In genomic region chr17:50129303-50129945, GRCh38 we compare ENCODE assay signal across 7 cellular contexts. TPM values are rescaled to one million over a fixed set of nuclear protein-coding genes. Genes with fewer than 3 reads are reported as not detected.
DNase-seq lines count a peak whose midpoint lies in the region; ATAC-seq and TF ChIP-seq lines count a peak whose summit lies in the region.

No MANE protein-coding gene starts in this region.

- intact Hi-C loops in testis (cut with DNase I; ENCODE audit: low total_unique reads) = no loop called here

- H3K9ac ChIP-seq in adipocyte (ENCODE audit: low read length) = no peak overlapping the region

- ATAC-seq in GM19467 (IDR thresholded peaks at IDR 0.05; ENCODE audit: unreplicated experiment) = no peak

- H3K36me3 ChIP-seq in adipocyte (ENCODE audit: control insufficient read depth, insufficient read depth, low read length, severe bottlenecking) (no peaks in the 10 kb centered on the region), testis (ENCODE audit: low read depth, missing control alignments) (no peaks in the 10 kb centered on the region)

- peak overlapping the region; percentile 20; the same call in 1 of the 2 replicates for H3K4me3 ChIP-seq in GM08714 (ENCODE audit: low read length)
- no peak overlapping the region for H3K4me3 ChIP-seq in adipocyte (ENCODE audit: low read length)
- peak overlapping the region; percentile 37 for H3K4me3 ChIP-seq in iPS-18c (ENCODE audit: insufficient read depth, low read depth, low read length)
- peak overlapping the region; percentile 55 to 58 for H3K4me3 ChIP-seq in testis

- peaks cover 17% of the 10 kb centered on the region for H3K4me1 ChIP-seq in adipocyte (ENCODE audit: control insufficient read depth, insufficient read depth, low read length)
- H3K4me1 ChIP-seq in testis = peaks cover 16% of the 10 kb centered on the region

- H3K27me3 ChIP-seq in adipocyte (replicated peaks; ENCODE audit: control insufficient read depth, insufficient read depth, low read length) = peaks cover 4% of the 10 kb centered on the region
- H3K27me3 ChIP-seq in testis = no peaks in the 10 kb centered on the region

- peak; percentile 15 for DNase-seq in NCI-H526 treated with DMSO at 0.1 percent for 48 hours (lab: John Stamatoyannopoulos, UW)
- DNase-seq in adipocyte (ENCODE audit: low read depth) = peak; percentile 47
- no peak for DNase-seq in testis
- DNase-seq in hippocampal formation (lab: John Stamatoyannopoulos, UW) = no peak

- 0 to 2% methylated on average over 8 to 51 of the region's 54 CpGs for WGBS in testis, 2 donors

- no peak for TF ChIP-seq CTCF in testis (IDR thresholded peaks at IDR 0.05)

- no peak overlapping the region for H3K27ac ChIP-seq in testis

- no peaks in the 10 kb centered on the region for H3K9me3 ChIP-seq in adipocyte (ENCODE audit: control insufficient read depth, low read length)
- H3K9me3 ChIP-seq in iPS-18c (ENCODE audit: control insufficient read depth, insufficient read depth, low read length) = no peaks in the 10 kb centered on the region
- no peaks in the 10 kb centered on the region for H3K9me3 ChIP-seq in testis

- no peak for TF ChIP-seq POLR2A in testis (IDR thresholded peaks at IDR 0.05)

RNA-seq across cellular contexts. Expression of gene SAMD14, which starts 0.5 kb away (rescaled TPM):
- 1 to 10 TPM; 3.2 to 3.3 TPM for total RNA-seq in testis
- 5.2 TPM for polyA plus RNA-seq in testis (ENCODE audit: insufficient read depth, low read depth, low replicate concordance)

RNA-seq across cellular contexts. Expression of gene PPP1R9B, which starts 21.1 kb away (rescaled TPM):
- 10 to 100 TPM; 81.1 to 82.4 TPM for total RNA-seq in testis
- polyA plus RNA-seq in testis (ENCODE audit: insufficient read depth, low read depth, low replicate concordance) = 49.1 TPM

RNA-seq across cellular contexts. Expression of gene PDK2, which starts 34.3 kb away (rescaled TPM):
- 10 to 100 TPM; 50.6 to 62.1 TPM for total RNA-seq in testis
- polyA plus RNA-seq in testis (ENCODE audit: insufficient read depth, low read depth, low replicate concordance) = 56.4 TPM

RNA-seq across cellular contexts. Expression of gene SGCA, which starts 36.4 kb away (rescaled TPM):
- total RNA-seq in testis = 1 to 10 TPM; 2.4 to 7.6 TPM
- polyA plus RNA-seq in testis (ENCODE audit: insufficient read depth, low read depth, low replicate concordance) = 33.1 TPM

Comparison
In these comparisons a context has a peak if more than half of its experiments do, and no peak if none do; other contexts are left out.
1. DNase-seq: peak in NCI-H526 treated with DMSO at 0.1 percent for 48 hours (single experiment) and adipocyte (single experiment); none in testis (single experiment) and hippocampal formation (0 of 2).